13 cellular contexts compared by ENCODE assay signal in genomic region chr7:132386249-132386681, GRCh38.
DNase-seq lines count a peak whose midpoint lies in the region; ATAC-seq and TF ChIP-seq lines count a peak whose summit lies in the region.
"Had no signal": no experiment of that assay in that cellular context is flagged by ENCODE, and none has a peak within 500 bp of the region (broad histone marks: within the 10 kb centered on the region; RNA-seq: fewer than 3 reads in every experiment).

No MANE protein-coding gene starts in this region.

- 1 to 5% methylated on average over 10 of the region's 10 CpGs for WGBS in aorta, 2 donors

- H3K9me3 ChIP-seq in mucosa of descending colon (no peaks in the 10 kb centered on the region), aorta (ENCODE audit: control insufficient read depth, low read length) (no peaks in the 10 kb centered on the region)
- H3K9me3 ChIP-seq: sigmoid colon had no signal

- DNase-seq in Right ventricle myocardium inferior (ENCODE audit: missing footprints) (no peak), cardiac septum (ENCODE audit: low spot score) (no peak), dermis microvascular lymphatic vessel endothelial cell (ENCODE audit: low read depth in 2 of 2) (peak; percentile 83 to 97), mucosa of descending colon (peak; percentile 63 to 69 (median 65)), aorta (peak; percentile 81 to 84), HT-29 (ENCODE audit: low spot score) (no peak), NOMO-1 (lab: John Stamatoyannopoulos, UW; ENCODE audit: unreplicated experiment in 2 of 2) (no peak)
- DNase-seq in effector CD4-positive, alpha-beta T cell, result no peak
- DNase-seq: ACHN; activated CD4-positive, alpha-beta T cell treated with anti-CD3 and anti-CD28 coated beads for 36 hours; activated naive CD4-positive, alpha-beta T cell treated with anti-CD3 and anti-CD28 coated beads, Interleukin-2, amount 10 ng/mL, durations not matched to agents 7 days and 5 days; H7; sigmoid colon had no signal

- H3K4me1 ChIP-seq in mucosa of descending colon (ENCODE audit: low read depth) (peaks cover 6% of the 10 kb centered on the region), aorta (ENCODE audit: control insufficient read depth in 1 of 2, insufficient read depth in 2 of 2, low read length in 2 of 2) (peaks cover 0 to 3% of the 10 kb centered on the region in 2 donors)

- H3K4me3 ChIP-seq in mucosa of descending colon (no peak overlapping the region), aorta (ENCODE audit: low read length in 2 of 2) (no peak overlapping the region)
- H3K4me3 ChIP-seq: sigmoid colon had no signal

- no peaks in the 10 kb centered on the region for H3K36me3 ChIP-seq in mucosa of descending colon (ENCODE audit: low read depth)
- no peaks in the 10 kb centered on the region for H3K36me3 ChIP-seq in aorta (ENCODE audit: control insufficient read depth in 1 of 2, insufficient read depth in 2 of 2, low read length in 1 of 2)
- H3K36me3 ChIP-seq: sigmoid colon had no signal

- no peaks in the 10 kb centered on the region for H3K27me3 ChIP-seq in aorta (ENCODE audit: control insufficient read depth in 1 of 2, insufficient read depth in 2 of 2, low read length in 1 of 2)
- H3K27me3 ChIP-seq: sigmoid colon had no signal

- H3K27ac ChIP-seq in aorta (ENCODE audit: low read depth in 1 of 2, low read length in 2 of 2), result peak overlapping the region; percentile 42 to 57

- intact Hi-C loops in Right ventricle myocardium inferior (cut with DNase I) (no loop called here), cardiac septum (cut with DNase I) (no loop called here), mucosa of descending colon (cut with DNase I, micrococcal nuclease) (no loop called here), aorta (cut with DNase I) (loop anchor here in 1 of 2 donors (5.0 kb wide), 2 partner anchors 34 to 101 kb away; no protein-coding TSS in a partner anchor)

- no peak for TF ChIP-seq CTCF in mucosa of descending colon (IDR thresholded peaks at IDR 0.05)

- peak; percentile 87 for ATAC-seq in Right ventricle myocardium inferior
- peak; percentile 75 for ATAC-seq in mucosa of descending colon
- peak; percentile 87 for ATAC-seq in aorta (ENCODE audit: low FRiP score)
- ATAC-seq: activated CD4-positive, alpha-beta T cell treated with anti-CD3 and anti-CD28 coated beads for 36 hours had no signal

Comparison
In these comparisons a context has a peak if more than half of its experiments do, and no peak if none do; other contexts are left out.
1. DNase-seq: peak in dermis microvascular lymphatic vessel endothelial cell (2 of 2), mucosa of descending colon (3 of 3) and aorta (2 of 2); none in Right ventricle myocardium inferior (single experiment), cardiac septum (single experiment), HT-29 (single experiment), effector CD4-positive, alpha-beta T cell (single experiment) and NOMO-1 (0 of 2).
2. Peak in every context shown above with its lines, with median percentiles within 50 percentile points of each other: ATAC-seq.